Comparison of ENCODE assay signal across 8 cellular contexts in the genomic region with DNA sequence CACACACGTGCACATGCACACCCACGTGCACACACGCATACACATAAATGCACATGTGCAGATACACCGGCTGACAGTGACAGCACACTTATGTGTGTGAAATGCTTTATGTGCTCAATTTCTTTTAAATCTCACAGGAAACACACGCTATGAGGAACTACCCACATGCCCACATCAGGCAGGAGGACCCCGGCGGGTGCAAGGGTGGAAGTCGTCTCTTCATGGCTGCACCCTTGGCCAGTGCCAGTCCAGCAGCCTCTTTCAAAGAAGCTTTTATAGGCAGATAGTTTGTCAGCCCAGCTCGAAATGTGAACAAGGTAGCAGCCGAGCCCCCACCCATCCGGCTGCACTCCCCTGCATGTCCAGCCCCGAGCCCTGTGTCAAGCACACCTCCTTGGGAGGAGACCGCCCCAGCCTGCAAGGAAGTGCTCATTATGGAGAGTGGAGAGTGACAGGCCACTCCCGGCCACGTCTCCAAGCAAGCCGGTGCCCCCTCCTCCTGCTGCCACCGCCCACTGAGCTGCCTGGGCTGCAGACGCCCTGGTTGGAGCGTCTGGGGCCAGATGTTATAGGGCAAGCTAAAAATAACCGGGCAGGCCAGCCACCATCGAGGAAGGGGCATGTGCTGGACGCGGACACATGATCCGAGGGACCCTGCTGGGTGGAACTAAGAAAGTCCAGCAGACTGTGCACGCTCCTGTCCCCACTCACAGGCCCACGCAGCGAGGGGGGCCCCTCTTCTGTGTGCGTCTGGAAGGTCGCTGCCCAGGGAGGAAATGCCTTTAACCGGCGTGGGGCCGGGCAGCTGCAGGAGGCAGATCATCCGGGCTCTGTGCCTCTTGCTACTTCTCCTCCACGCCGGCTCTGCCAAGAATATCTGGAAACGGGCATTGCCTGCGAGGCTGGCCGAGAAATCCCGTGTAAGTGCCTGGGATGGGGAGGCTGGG. TPM values are rescaled to one million over a fixed set of nuclear protein-coding genes. Genes with fewer than 3 reads are reported as not detected.
DNase-seq lines count a peak whose midpoint lies in the region; ATAC-seq and TF ChIP-seq lines count a peak whose summit lies in the region.

Gene WFDC1, plus strand, starts transcription at position 683 of the 947 bp plus-strand sequence. Its CDS starts 94 bp downstream, at position 777.

- no peak for TF ChIP-seq POLR2A in ovary (IDR thresholded peaks at IDR 0.05)

- POLR2A ChIA-PET in BJ (lab: Charles Lee): no interaction called here

- peaks cover 39% of the 10 kb centered on the region for H3K27me3 Mint-ChIP-seq in activated CD4-positive, alpha-beta T cell treated with anti-CD3 and anti-CD28 coated beads, Interleukin-2, amount 10 ng/mL, durations not matched to agents 24 days and 14 days

- DNase-seq in BJ (ENCODE audit: low read depth) (no peak), SJSA1 (ENCODE audit: low read depth in 1 of 2, low spot score in 2 of 2) (peak; percentile 52 to 69), cardiac muscle cell (ENCODE audit: low read depth in 1 of 2, low spot score in 1 of 2) (peak; percentile 39 to 78), ovary (peak in 2 of 5 donors; percentile 36 to 57), COLO668 (lab: John Stamatoyannopoulos, UW; ENCODE audit: unreplicated experiment) (no peak)
- no peak for DNase-seq in activated CD4-positive, alpha-beta T cell treated with anti-CD3 and anti-CD28 coated beads, Interleukin-2, amount 10 ng/mL, durations not matched to agents 24 days and 14 days
- no peak for DNase-seq in NK-92 treated with Interleukin-12 subunit alpha and Interleukin-12 subunit beta, amount 100 ng/mL, for 24 hours (lab: John Stamatoyannopoulos, UW)

- no peak for ATAC-seq in HG02973 (IDR thresholded peaks at IDR 0.05; ENCODE audit: unreplicated experiment)

- no peaks in the 10 kb centered on the region for H3K9me3 Mint-ChIP-seq in activated CD4-positive, alpha-beta T cell treated with anti-CD3 and anti-CD28 coated beads, Interleukin-2, amount 10 ng/mL, durations not matched to agents 24 days and 14 days

- no peaks in the 10 kb centered on the region for H3K36me3 Mint-ChIP-seq in activated CD4-positive, alpha-beta T cell treated with anti-CD3 and anti-CD28 coated beads, Interleukin-2, amount 10 ng/mL, durations not matched to agents 24 days and 14 days (ENCODE audit: low read depth)

- no peak within 1 kb of the TSS for H3K4me3 Mint-ChIP-seq in activated CD4-positive, alpha-beta T cell treated with anti-CD3 and anti-CD28 coated beads, Interleukin-2, amount 10 ng/mL, durations not matched to agents 24 days and 14 days

- H3K9me3 ChIP-seq in SJSA1 (replicated peaks) (no peaks in the 10 kb centered on the region), cardiac muscle cell (ENCODE audit: low read depth) (no peaks in the 10 kb centered on the region), ovary (no peaks in the 10 kb centered on the region)

- H3K4me3 ChIP-seq in BJ (ENCODE audit: low read depth, low read length) (peak within 1 kb of the TSS; percentile 40), SJSA1 (peak within 1 kb of the TSS; percentile 36), cardiac muscle cell (no peak within 1 kb of the TSS), ovary (peak within 1 kb of the TSS; percentile 1)

- H3K4me1 ChIP-seq in SJSA1 (replicated peaks) (peaks cover 77% of the 10 kb centered on the region), cardiac muscle cell (ENCODE audit: low read depth) (peaks cover 15% of the 10 kb centered on the region), ovary (ENCODE audit: insufficient read depth) (peaks cover 7% of the 10 kb centered on the region)

- no peaks in the 10 kb centered on the region for H3K4me1 Mint-ChIP-seq in activated CD4-positive, alpha-beta T cell treated with anti-CD3 and anti-CD28 coated beads, Interleukin-2, amount 10 ng/mL, durations not matched to agents 24 days and 14 days

- TF ChIP-seq CTCF in BJ (IDR thresholded peaks at IDR 0.05; ENCODE audit: insufficient read depth, low read depth, low read length) (no peak), cardiac muscle cell (IDR thresholded peaks at IDR 0.05; ENCODE audit: low read depth, low read length) (no peak), ovary (IDR thresholded peaks at IDR 0.05) (no peak)

- H3K27ac ChIP-seq in SJSA1 (peak within 1 kb of the TSS; percentile 39; the same call in 1 of the 2 replicates), cardiac muscle cell (peak within 1 kb of the TSS; percentile 40), ovary (no peak within 1 kb of the TSS)

- intact Hi-C loops in ovary (cut with DNase I): no loop called here
- intact Hi-C loops in activated CD4-positive, alpha-beta T cell treated with anti-CD3 and anti-CD28 coated beads, Interleukin-2, amount 10 ng/mL, durations not matched to agents 24 days and 14 days (cut with micrococcal nuclease): no loop called here

- H3K27ac Mint-ChIP-seq in activated CD4-positive, alpha-beta T cell treated with anti-CD3 and anti-CD28 coated beads, Interleukin-2, amount 10 ng/mL, durations not matched to agents 24 days and 14 days: no peak within 1 kb of the TSS

- H3K36me3 ChIP-seq in BJ (ENCODE audit: control insufficient read depth, insufficient read depth, low read length): no peaks in the 10 kb centered on the region
- H3K36me3 ChIP-seq in SJSA1: peaks cover 3% of the 10 kb centered on the region; the same call in 1 of the 2 replicates
- no peaks in the 10 kb centered on the region for H3K36me3 ChIP-seq in cardiac muscle cell
- no peaks in the 10 kb centered on the region for H3K36me3 ChIP-seq in ovary

- H3K27me3 ChIP-seq in BJ (ENCODE audit: control insufficient read depth, insufficient read depth, low read length): peaks cover 4% of the 10 kb centered on the region
- H3K27me3 ChIP-seq in SJSA1 (replicated peaks): no peaks in the 10 kb centered on the region
- H3K27me3 ChIP-seq in cardiac muscle cell: no peaks in the 10 kb centered on the region
- H3K27me3 ChIP-seq in ovary: no peaks in the 10 kb centered on the region

- WGBS in ovary, 3 donors: 17 to 24% (median 21%) methylated on average over 39 of the region's 39 CpGs

- TF ChIP-seq EP300 in ovary (IDR thresholded peaks at IDR 0.05): no peak

- CTCF ChIA-PET in BJ (lab: Yijun Ruan, JAX): interaction anchor here (0.7 to 1.0 kb wide), 2 partner anchors 12 to 14 kb away, joined by 3 read pairs; no protein-coding TSS in a partner anchor

RNA-seq across cellular contexts. Expression of gene WFDC1, which starts in this region (rescaled TPM):
- polyA plus RNA-seq in BJ (2011; rRNA removed) (62.1 and 85.8 TPM in 2 replicates), cardiac muscle cell (20.1 and 22.2 TPM in 2 replicates), ovary (10 to 100 TPM in 1 of 2 donors, 1 to 10 TPM in 1; 8.4 to 10.7 TPM)
- polyA minus RNA-seq in BJ (2011; rRNA and poly(A)+ RNA removed): 21.5 and 28.0 TPM in 2 replicates
- total RNA-seq in SJSA1 (2014; rRNA removed; shearing (Covaris generic)): 125 and 143 TPM in 2 replicates
- total RNA-seq in cardiac muscle cell (18.5 and 18.9 TPM in 2 replicates), ovary (1 to 10 TPM in 4 of 7 donors, under 1 TPM in 3; 0.57 to 3.4 (median 2.1) TPM)
- not detected in 2 replicates for total RNA-seq in activated CD4-positive, alpha-beta T cell treated with anti-CD3 and anti-CD28 coated beads, Interleukin-2, amount 10 ng/mL, durations not matched to agents 24 days and 14 days

Comparison
In these comparisons a context has a peak if more than half of its experiments do, and no peak if none do; other contexts are left out.
1. DNase-seq: peak in SJSA1 (2 of 2) and cardiac muscle cell (2 of 2); none in BJ (single experiment), activated CD4-positive, alpha-beta T cell treated with anti-CD3 and anti-CD28 coated beads, Interleukin-2, amount 10 ng/mL, durations not matched to agents 24 days and 14 days (single experiment), COLO668 (single experiment) and NK-92 treated with Interleukin-12 subunit alpha and Interleukin-12 subunit beta, amount 100 ng/mL, for 24 hours (single experiment).
2. H3K27ac ChIP-seq: peak in SJSA1 (single experiment) and cardiac muscle cell (single experiment); none in ovary (0 of 2).